Comparison of ENCODE assay signal across 33 cellular contexts in the genomic region with DNA sequence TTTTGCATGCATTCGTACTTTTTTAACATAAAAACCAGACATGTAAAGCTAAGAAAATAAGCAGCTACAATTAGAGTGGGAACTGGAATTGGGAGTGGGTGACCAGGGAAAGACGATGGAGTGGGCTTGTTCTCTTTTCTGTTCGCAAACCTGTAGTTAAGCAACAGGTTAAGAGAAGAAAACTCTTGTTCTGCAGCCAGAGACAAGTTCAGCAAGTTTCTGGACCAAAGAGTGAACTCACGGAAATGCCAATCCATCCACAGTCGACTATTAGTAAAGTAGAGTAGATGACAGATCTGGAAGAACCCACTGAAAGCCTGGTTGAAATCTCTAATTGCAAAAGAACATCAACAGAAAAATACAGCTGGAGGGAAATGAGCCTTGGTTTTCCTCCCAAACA.
"Had no signal": no experiment of that assay in that cellular context is flagged by ENCODE, and none has a peak within 500 bp of the region (broad histone marks: within the 10 kb centered on the region; RNA-seq: fewer than 3 reads in every experiment).

No MANE protein-coding gene starts in this region.

- DNase-seq: activated B cell treated with CpG ODN at 0.5 μM for 24 hours; activated CD4-positive, alpha-beta memory T cell treated with anti-CD3 and anti-CD28 coated beads, Interleukin-2, amount 10 ng/mL, durations not matched to agents 7 days and 5 days; activated CD4-positive, alpha-beta T cell treated with anti-CD3 and anti-CD28 coated beads for 48 hours; activated CD4-positive, CD25-positive, alpha-beta regulatory T cell treated with anti-CD3 and anti-CD28 coated beads, Interleukin-2, amount 50 U/mL, for 72 hours; activated CD8-positive, alpha-beta memory T cell treated with anti-CD3 and anti-CD28 coated beads for 24 hours; activated CD8-positive, alpha-beta memory T cell treated with anti-CD3 and anti-CD28 coated beads, Interleukin-2, amount 10 ng/mL, durations not matched to agents 7 days and 5 days; activated CD8-positive, alpha-beta memory T cell treated with anti-CD3 and anti-CD28 coated beads, Interleukin-2, amount 50 U/mL, for 48 hours; activated effector memory CD4-positive, alpha-beta T cell treated with anti-CD3 and anti-CD28 coated beads, Interleukin-2, amount 50 U/mL, for 16 hours; activated naive CD4-positive, alpha-beta T cell; activated naive CD4-positive, alpha-beta T cell treated with anti-CD3 and anti-CD28 coated beads, Interleukin-2, amount 50 U/mL, for 16 hours; activated naive CD8-positive, alpha-beta T cell treated with anti-CD3 and anti-CD28 coated beads for 36 hours; activated T-cell treated with anti-CD3 and anti-CD28 coated beads, Interleukin-2, amount 50 U/mL, for 72 hours; amniotic stem cell; aorta; brain microvascular endothelial cell; NCI-H1105; NCI-H1417 treated with DMSO at 0.1 percent for 48 hours; NCI-H187 treated with DMSO at 0.1 percent for 48 hours; NCI-H2081 treated with DMSO at 0.1 percent for 48 hours; NCI-H226; NCI-H524 treated with DMSO at 0.1 percent for 48 hours; NK-92 treated with Interleukin-12 subunit alpha and Interleukin-12 subunit beta, amount 100 ng/mL, for 24 hours; PC-3; Peyer's patch; RPMI8226; SHP77 treated with DMSO at 0.1 percent for 48 hours; SW 1271; T-helper 1 cell; T-helper 2 cell; T-helper 9 cell had no signal

- H3K9me3 ChIP-seq: Peyer's patch had no signal

- H3K9me3 Mint-ChIP-seq: activated B cell treated with CpG ODN at 0.5 μM for 24 hours; activated CD4-positive, alpha-beta memory T cell treated with anti-CD3 and anti-CD28 coated beads, Interleukin-2, amount 10 ng/mL, durations not matched to agents 7 days and 5 days; activated naive CD8-positive, alpha-beta T cell treated with anti-CD3 and anti-CD28 coated beads for 36 hours; activated T-helper 17 cell treated with anti-CD3 and anti-CD28 coated beads, Interleukin-2, amount 50 U/mL, for 72 hours had no signal

- H3K4me1 ChIP-seq: Peyer's patch had no signal

- H3K36me3 ChIP-seq: brain microvascular endothelial cell, Peyer's patch had no signal

- H3K27me3 ChIP-seq: brain microvascular endothelial cell, Peyer's patch had no signal

- H3K4me1 Mint-ChIP-seq: activated B cell treated with CpG ODN at 0.5 μM for 24 hours; activated CD4-positive, alpha-beta memory T cell treated with anti-CD3 and anti-CD28 coated beads, Interleukin-2, amount 10 ng/mL, durations not matched to agents 7 days and 5 days; activated CD8-positive, alpha-beta memory T cell treated with anti-CD3 and anti-CD28 coated beads, Interleukin-2, amount 10 ng/mL, durations not matched to agents 7 days and 5 days; activated naive CD8-positive, alpha-beta T cell treated with anti-CD3 and anti-CD28 coated beads for 36 hours; activated T-helper 17 cell treated with anti-CD3 and anti-CD28 coated beads, Interleukin-2, amount 50 U/mL, for 72 hours had no signal

- H3K4me3 ChIP-seq: Peyer's patch had no signal

- H3K9ac ChIP-seq: KMS-11 had no signal

- H3K27ac ChIP-seq: brain microvascular endothelial cell, KMS-11, Peyer's patch, VCaP had no signal

- H3K36me3 Mint-ChIP-seq: activated CD8-positive, alpha-beta memory T cell treated with anti-CD3 and anti-CD28 coated beads, Interleukin-2, amount 10 ng/mL, durations not matched to agents 7 days and 5 days; activated naive CD8-positive, alpha-beta T cell treated with anti-CD3 and anti-CD28 coated beads for 36 hours had no signal

- H3K27me3 Mint-ChIP-seq: activated CD4-positive, alpha-beta memory T cell treated with anti-CD3 and anti-CD28 coated beads, Interleukin-2, amount 10 ng/mL, durations not matched to agents 7 days and 5 days; activated CD8-positive, alpha-beta memory T cell treated with anti-CD3 and anti-CD28 coated beads, Interleukin-2, amount 10 ng/mL, durations not matched to agents 7 days and 5 days; activated T-helper 17 cell treated with anti-CD3 and anti-CD28 coated beads, Interleukin-2, amount 50 U/mL, for 72 hours had no signal

- H3K27ac Mint-ChIP-seq: activated B cell treated with CpG ODN at 0.5 μM for 24 hours; activated CD4-positive, alpha-beta memory T cell treated with anti-CD3 and anti-CD28 coated beads, Interleukin-2, amount 10 ng/mL, durations not matched to agents 7 days and 5 days; activated CD8-positive, alpha-beta memory T cell treated with anti-CD3 and anti-CD28 coated beads, Interleukin-2, amount 10 ng/mL, durations not matched to agents 7 days and 5 days; activated naive CD8-positive, alpha-beta T cell treated with anti-CD3 and anti-CD28 coated beads for 36 hours; activated T-cell treated with anti-CD3 and anti-CD28 coated beads, Interleukin-2, amount 50 U/mL, for 72 hours; activated T-helper 17 cell treated with anti-CD3 and anti-CD28 coated beads, Interleukin-2, amount 50 U/mL, for 72 hours had no signal

- H3K4me2 ChIP-seq: KMS-11 had no signal

- H3K4me3 Mint-ChIP-seq: activated B cell treated with CpG ODN at 0.5 μM for 24 hours; activated CD4-positive, alpha-beta memory T cell treated with anti-CD3 and anti-CD28 coated beads, Interleukin-2, amount 10 ng/mL, durations not matched to agents 7 days and 5 days; activated CD8-positive, alpha-beta memory T cell treated with anti-CD3 and anti-CD28 coated beads, Interleukin-2, amount 10 ng/mL, durations not matched to agents 7 days and 5 days; activated naive CD8-positive, alpha-beta T cell treated with anti-CD3 and anti-CD28 coated beads for 36 hours; activated T-cell treated with anti-CD3 and anti-CD28 coated beads, Interleukin-2, amount 50 U/mL, for 72 hours; activated T-helper 17 cell treated with anti-CD3 and anti-CD28 coated beads, Interleukin-2, amount 50 U/mL, for 72 hours had no signal
